8 cellular contexts compared by ENCODE assay signal in genomic region chr19:39410620-39411005, GRCh38. TPM values are rescaled to one million over a fixed set of nuclear protein-coding genes. Genes with fewer than 3 reads are reported as not detected.
DNase-seq lines count a peak whose midpoint lies in the region; ATAC-seq and TF ChIP-seq lines count a peak whose summit lies in the region.

No MANE protein-coding gene starts in this region.

- no peaks in the 10 kb centered on the region for H3K9me2 ChIP-seq in GM23338 (ENCODE audit: insufficient read depth)

- H3K4me3 ChIP-seq in GM23338 = peak overlapping the region; percentile 99
- H3K4me3 ChIP-seq in fibroblast of the aortic adventitia (ENCODE audit: low read depth, low read length) = peak overlapping the region; percentile 74
- peak overlapping the region; percentile 76 to 99 (median 90) for H3K4me3 ChIP-seq in sigmoid colon

- intact Hi-C loops in sigmoid colon (cut with DNase I) = loop anchor here (2.0 kb wide), 1 partner anchor 14 kb away; no protein-coding TSS in a partner anchor

- no peak for TF ChIP-seq CTCF in GM23338 (conservative IDR thresholded peaks at IDR 0.05; ENCODE audit: low read depth in 2 of 2)
- no peak for TF ChIP-seq CTCF in VCaP (conservative IDR thresholded peaks at IDR 0.05)
- no peak for TF ChIP-seq CTCF in fibroblast of the aortic adventitia (IDR thresholded peaks at IDR 0.05; ENCODE audit: insufficient read depth, low read length)
- no peak for TF ChIP-seq CTCF in sigmoid colon (IDR thresholded peaks at IDR 0.05)

- peaks cover 55% of the 10 kb centered on the region for H3K4me1 Mint-ChIP-seq in GM23338

- H3K4me3 Mint-ChIP-seq in GM23338 = peak overlapping the region; percentile 94

- H3K36me3 Mint-ChIP-seq in GM23338 (ENCODE audit: low read depth) = peaks cover 30% of the 10 kb centered on the region

- ATAC-seq in GM23338 (no peak), GM18868 (IDR thresholded peaks at IDR 0.05; ENCODE audit: unreplicated experiment) (no peak)

- H3K9me3 Mint-ChIP-seq in GM23338 = peaks cover 4% of the 10 kb centered on the region; the same call in 2 of the 3 replicates

- H3K27ac ChIP-seq in GM23338 (ENCODE audit: low read depth) (peak overlapping the region; percentile 93), VCaP (peak overlapping the region; percentile 96), sigmoid colon (peak overlapping the region; percentile 100)

- H3K4me1 ChIP-seq in GM23338 (ENCODE audit: insufficient read depth) (peaks cover 48% of the 10 kb centered on the region), sigmoid colon (peaks cover 0 to 49% (median 41%) of the 10 kb centered on the region in 4 donors)

- H3K27me3 Mint-ChIP-seq in GM23338 (ENCODE audit: insufficient read depth, low read depth, poor library complexity) = peaks cover 49% of the 10 kb centered on the region

- H3K27me3 ChIP-seq in GM23338 (ENCODE audit: insufficient read depth) = no peaks in the 10 kb centered on the region
- no peaks in the 10 kb centered on the region for H3K27me3 ChIP-seq in sigmoid colon

- H3K27ac Mint-ChIP-seq in GM23338 = peak overlapping the region; percentile 96

- H4K20me1 ChIP-seq in GM23338 (replicated peaks; ENCODE audit: insufficient read depth) = peaks cover 13% of the 10 kb centered on the region; the same call in 1 of the 2 replicates

- H3K36me3 ChIP-seq in GM23338 (ENCODE audit: insufficient read depth) (no peaks in the 10 kb centered on the region), sigmoid colon (peaks cover 12 to 22% (median 17%) of the 10 kb centered on the region in 4 donors)

- H3K9me3 ChIP-seq in sigmoid colon = no peaks in the 10 kb centered on the region

- H3K79me2 ChIP-seq in GM23338 (replicated peaks; ENCODE audit: insufficient read depth) = peaks cover 38% of the 10 kb centered on the region

- H2AFZ ChIP-seq in GM23338 = no peak overlapping the region

- H3F3A ChIP-seq in GM23338 (replicated peaks; ENCODE audit: low read depth) = peaks cover 32% of the 10 kb centered on the region

- no peak for TF ChIP-seq POLR2A in sigmoid colon (IDR thresholded peaks at IDR 0.05)

- WGBS in sigmoid colon, 2 donors = 13 to 40% methylated on average over 2 of the region's 2 CpGs

- DNase-seq in GM23338 (ENCODE audit: low spot score) (no peak), fibroblast of the aortic adventitia (ENCODE audit: low read depth) (no peak), sigmoid colon (peak; percentile 70), SW 1271 (lab: John Stamatoyannopoulos, UW) (no peak), NCI-H1048 (lab: John Stamatoyannopoulos, UW) (no peak), NCI-H1694 (lab: John Stamatoyannopoulos, UW) (no peak)

- peak overlapping the region; percentile 91 for H3K4me2 ChIP-seq in GM23338

- no peak for TF ChIP-seq EP300 in sigmoid colon (IDR thresholded peaks at IDR 0.05)

TF ChIP-seq in GM23338, 12 proteins besides CTCF, POLR2A, EP300 and RAD21 (continues in another document):
- TF ChIP-seq POLR2AphosphoS5 (IDR thresholded peaks at IDR 0.05; ENCODE audit: low read depth) (no peak), ZNF462 (CRISPR knock-in tag; IDR thresholded peaks at IDR 0.05) (no peak), CREB1 (CRISPR knock-in tag; IDR thresholded peaks at IDR 0.05; ENCODE audit: low read depth) (no peak)

RNA-seq across cellular contexts. Expression of gene PLEKHG2, which starts 1.9 kb away (rescaled TPM):
- 35.2 and 41.3 TPM in 2 replicates for total RNA-seq in GM23338 (2014; rRNA removed; shearing (Covaris generic))
- polyA plus RNA-seq in GM23338 (2016; fragmentation: Nextera tagmentation; extraction: Ambion mirVana) (15.5 and 16.2 TPM in 2 replicates), sigmoid colon (10 to 100 TPM in 1 of 3 donors, under 1 TPM in 2; 0.60 to 14.9 (median 0.69) TPM)
- total RNA-seq in fibroblast of the aortic adventitia (ENCODE audit: low replicate concordance) (14.1 and 29.1 TPM in 2 replicates), sigmoid colon (10 to 100 TPM in 3 of 4 donors, 1 to 10 TPM in 1; 8.2 to 28.8 (median 12.5) TPM)

RNA-seq across cellular contexts. Expression of gene ZFP36, which starts 4.0 kb away (rescaled TPM):
- 9.5 and 10.6 TPM in 2 replicates for total RNA-seq in GM23338 (2014; rRNA removed; shearing (Covaris generic))
- 27.5 and 27.7 TPM in 2 replicates for polyA plus RNA-seq in GM23338 (2016; fragmentation: Nextera tagmentation; extraction: Ambion mirVana)
- total RNA-seq in fibroblast of the aortic adventitia (ENCODE audit: low replicate concordance) = 10.8 and 18.3 TPM in 2 replicates
- total RNA-seq in sigmoid colon = 100 to 1,000 TPM in 3 of 4 donors, 10 to 100 TPM in 1; 78.1 to 320 (median 190) TPM
- polyA plus RNA-seq in sigmoid colon = 100 to 1,000 TPM; 112 to 298 (median 228) TPM

RNA-seq across cellular contexts. Expression of gene MED29, which starts 19.4 kb away (rescaled TPM):
- total RNA-seq in GM23338 (2014; rRNA removed; shearing (Covaris generic)) = 62.0 and 63.0 TPM in 2 replicates
- polyA plus RNA-seq in GM23338 (2016; fragmentation: Nextera tagmentation; extraction: Ambion mirVana) (26.1 and 27.5 TPM in 2 replicates), sigmoid colon (10 to 100 TPM; 22.8 to 33.5 (median 31.0) TPM)
- total RNA-seq in fibroblast of the aortic adventitia (ENCODE audit: low replicate concordance) (16.2 and 25.7 TPM in 2 replicates), sigmoid colon (10 to 100 TPM; 25.2 to 44.6 (median 33.7) TPM)

RNA-seq across cellular contexts. Expression of gene PAF1, which starts 19.7 kb away (rescaled TPM):
- 24.6 and 47.3 TPM in 2 replicates for total RNA-seq in GM23338 (2014; rRNA removed; shearing (Covaris generic))
- polyA plus RNA-seq in GM23338 (2016; fragmentation: Nextera tagmentation; extraction: Ambion mirVana) (21.3 and 22.1 TPM in 2 replicates), sigmoid colon (10 to 100 TPM; 28.2 to 40.5 (median 37.2) TPM)
- total RNA-seq in fibroblast of the aortic adventitia (ENCODE audit: low replicate concordance) (36.1 and 45.4 TPM in 2 replicates), sigmoid colon (10 to 100 TPM; 37.5 to 51.8 (median 43.5) TPM)

RNA-seq across cellular contexts. Expression of gene RPS16, which starts 25.1 kb away (rescaled TPM):
- total RNA-seq in GM23338 (2014; rRNA removed; shearing (Covaris generic)) = 106 and 207 TPM in 2 replicates
- 1,901 and 2,135 TPM in 2 replicates for polyA plus RNA-seq in GM23338 (2016; fragmentation: Nextera tagmentation; extraction: Ambion mirVana)
- total RNA-seq in fibroblast of the aortic adventitia (ENCODE audit: low replicate concordance) = 23.5 and 148 TPM in 2 replicates
- total RNA-seq in sigmoid colon = 1,000 to 10,000 TPM; 1,648 to 4,043 (median 3,423) TPM
- polyA plus RNA-seq in sigmoid colon = 1,000 to 10,000 TPM; 2,119 to 4,564 (median 2,918) TPM
